Comparison of ENCODE assay signal across 1 cellular context in the genomic region with DNA sequence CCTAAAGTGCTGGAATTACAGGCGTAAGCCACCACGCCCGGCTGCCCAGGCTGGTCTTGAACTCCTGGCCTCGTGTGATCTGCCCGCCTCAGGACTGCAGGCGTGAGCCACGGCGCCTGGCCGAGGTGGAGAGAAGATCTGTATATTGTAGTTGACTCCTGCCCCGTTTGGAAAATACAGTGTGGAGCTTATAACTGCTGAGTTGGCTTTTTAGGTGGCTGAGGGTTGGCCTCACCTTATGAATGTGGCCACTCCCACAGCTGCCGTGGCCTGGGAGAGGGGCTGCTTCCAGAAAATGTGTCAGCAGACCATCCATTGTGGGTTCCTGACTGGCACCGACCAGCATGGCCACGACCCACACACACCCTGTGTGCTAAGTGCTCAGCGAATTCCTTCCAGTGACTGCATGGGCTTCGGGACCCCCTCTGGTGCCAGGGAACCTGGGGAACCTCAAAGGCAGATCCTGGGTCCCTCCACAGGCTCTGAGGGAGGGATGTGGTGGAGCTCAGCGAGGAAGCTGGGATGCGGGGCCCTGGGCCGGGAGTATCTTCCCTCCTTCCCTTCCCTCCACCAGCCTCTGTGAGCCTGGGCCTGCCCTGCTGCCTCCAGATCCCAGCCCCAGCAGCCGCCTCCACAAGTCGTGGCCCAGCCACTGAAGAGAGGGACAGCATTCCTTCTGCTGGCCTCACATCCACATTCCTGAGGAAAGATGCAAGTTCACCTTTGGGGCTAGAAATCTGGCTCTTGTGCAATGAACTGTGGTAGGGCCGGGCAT.
TF ChIP-seq lines count a peak whose summit lies in the region.

No MANE protein-coding gene starts in this region.

TF ChIP-seq in IMR-90, 13 proteins besides CTCF, POLR2A, EP300 and RAD21:
- TF ChIP-seq, protein P1, sequence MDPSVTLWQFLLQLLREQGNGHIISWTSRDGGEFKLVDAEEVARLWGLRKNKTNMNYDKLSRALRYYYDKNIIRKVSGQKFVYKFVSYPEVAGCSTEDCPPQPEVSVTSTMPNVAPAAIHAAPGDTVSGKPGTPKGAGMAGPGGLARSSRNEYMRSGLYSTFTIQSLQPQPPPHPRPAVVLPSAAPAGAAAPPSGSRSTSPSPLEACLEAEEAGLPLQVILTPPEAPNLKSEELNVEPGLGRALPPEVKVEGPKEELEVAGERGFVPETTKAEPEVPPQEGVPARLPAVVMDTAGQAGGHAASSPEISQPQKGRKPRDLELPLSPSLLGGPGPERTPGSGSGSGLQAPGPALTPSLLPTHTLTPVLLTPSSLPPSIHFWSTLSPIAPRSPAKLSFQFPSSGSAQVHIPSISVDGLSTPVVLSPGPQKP (IDR thresholded peaks at IDR 0.05; ENCODE audit: borderline replicate concordance, low read depth, low read length), result no peak
- TF ChIP-seq FOS (IDR thresholded peaks at IDR 0.05; ENCODE audit: low read depth, low read length) (no peak), MAFK (IDR thresholded peaks at IDR 0.05; ENCODE audit: low read depth, low read length) (peak; percentile 92)
